ENCODE assay signal across 19 cellular contexts in genomic region chr11:57938351-57938750, GRCh38.
DNase-seq lines count a peak whose midpoint lies in the region; ATAC-seq and TF ChIP-seq lines count a peak whose summit lies in the region.
"Had no signal": no experiment of that assay in that cellular context is flagged by ENCODE, and none has a peak within 500 bp of the region (broad histone marks: within the 10 kb centered on the region; RNA-seq: fewer than 3 reads in every experiment).

No MANE protein-coding gene starts in this region.

- H3K9me3 ChIP-seq in body of pancreas = no peaks in the 10 kb centered on the region
- H3K9me3 ChIP-seq: BLaER1, Caco-2, HAP-1 had no signal

- peaks cover 11% of the 10 kb centered on the region for H3K4me1 ChIP-seq in body of pancreas
- H3K4me1 ChIP-seq: BLaER1, Caco-2, HAP-1 had no signal

- no peak overlapping the region for H3K4me3 ChIP-seq in body of pancreas
- H3K4me3 ChIP-seq: BLaER1, GM12878, GM23338, HAP-1 had no signal

- WGBS in body of pancreas, 2 donors = 48 to 81% methylated on average over 3 of the region's 3 CpGs

- ATAC-seq in body of pancreas (peak; percentile 27), HG02885 (IDR thresholded peaks at IDR 0.05; ENCODE audit: poor library complexity, unreplicated experiment) (no peak), GM21515 (IDR thresholded peaks at IDR 0.05; ENCODE audit: unreplicated experiment) (no peak)
- ATAC-seq: CD8-positive, alpha-beta T cell; GM12878; GM23338 had no signal

- H3K27me3 ChIP-seq in body of pancreas = no peaks in the 10 kb centered on the region
- H3K27me3 ChIP-seq: BLaER1 had no signal

- H3K36me3 ChIP-seq in body of pancreas (replicated peaks in 1 of 2; ENCODE audit: insufficient read depth in 1 of 2, low read depth in 2 of 2) = no peaks in the 10 kb centered on the region
- H3K36me3 ChIP-seq: BLaER1, HAP-1 had no signal

- no peak for TF ChIP-seq CTCF in body of pancreas (IDR thresholded peaks at IDR 0.05)

- intact Hi-C loops in body of pancreas (cut with DNase I) = no loop called here

- no peak overlapping the region for H3K27ac ChIP-seq in body of pancreas
- H3K27ac ChIP-seq: 22Rv1, BLaER1, C4-2B had no signal

- DNase-seq in ELF-1 (ENCODE audit: low read depth, low spot score) = peak; percentile 25
- no peak for DNase-seq in body of pancreas
- peak; percentile 80 for DNase-seq in islet precursor cell
- DNase-seq in NCI-H146 (lab: John Stamatoyannopoulos, UW) = no peak
- DNase-seq: Caco-2; CD4-positive, CD25-positive, alpha-beta regulatory T cell; CD8-positive, alpha-beta T cell; DMS153; DND-41; GDM1; HFFc6 had no signal

- TF ChIP-seq POLR2A in body of pancreas (IDR thresholded peaks at IDR 0.05) = no peak

Comparison
In these comparisons a context has a peak if more than half of its experiments do, and no peak if none do; other contexts are left out.
1. DNase-seq: peak in ELF-1 (single experiment) and islet precursor cell (single experiment); none in body of pancreas (0 of 4) and NCI-H146 (single experiment).